In the genomic region with DNA sequence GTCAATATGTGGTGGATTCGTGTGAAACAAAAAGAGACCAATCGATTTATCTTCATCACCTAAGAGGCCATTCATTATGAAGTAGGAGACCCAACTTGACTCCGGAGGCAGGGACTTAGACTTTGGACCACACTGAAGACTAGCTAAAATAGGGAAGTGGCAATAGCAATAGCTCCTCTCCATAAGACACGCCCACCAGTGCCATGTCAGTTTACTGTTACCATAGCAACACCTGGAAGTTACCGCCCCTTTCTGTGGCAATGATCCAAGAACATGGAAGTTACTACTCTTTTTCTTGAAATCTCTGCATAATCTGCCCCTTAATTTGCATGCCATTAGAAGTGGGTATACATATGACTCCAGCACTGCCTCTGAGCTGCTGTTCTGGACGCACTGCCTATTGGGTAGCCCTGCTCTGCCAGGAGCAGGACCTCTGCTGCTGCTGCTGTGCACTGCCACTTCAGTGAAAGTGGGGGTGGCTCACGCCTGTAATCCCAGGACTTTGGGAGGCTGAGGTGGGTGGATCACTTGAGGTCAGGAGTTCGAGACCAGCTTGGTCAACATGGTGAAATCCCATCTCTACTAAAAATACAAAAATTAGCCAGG, we compare ENCODE assay signal across 13 cellular contexts.
DNase-seq lines count a peak whose midpoint lies in the region; ATAC-seq, FAIRE-seq and TF ChIP-seq lines count a peak whose summit lies in the region.
"Had no signal": no experiment of that assay in that cellular context is flagged by ENCODE, and none has a peak within 500 bp of the region (broad histone marks: within the 10 kb centered on the region; RNA-seq: fewer than 3 reads in every experiment).

No MANE protein-coding gene starts in this region.

- no peaks in the 10 kb centered on the region for H3K79me2 ChIP-seq in GM12878 (ENCODE audit: control insufficient read depth, insufficient read depth, low read length)

- peaks cover 14% of the 10 kb centered on the region for H3K27me3 Mint-ChIP-seq in activated T-cell treated with anti-CD3 and anti-CD28 coated beads, Interleukin-2, amount 50 U/mL, for 24 hours

- H3K4me3 Mint-ChIP-seq in activated T-cell treated with anti-CD3 and anti-CD28 coated beads, Interleukin-2, amount 50 U/mL, for 24 hours, result no peak overlapping the region

- H3K36me3 ChIP-seq in GM12878 (ENCODE audit: control insufficient read depth in 2 of 2, insufficient read depth in 2 of 2, low read length in 1 of 2) (no peaks in the 10 kb centered on the region), mucosa of descending colon (ENCODE audit: low read depth) (no peaks in the 10 kb centered on the region), stomach (no peaks in the 10 kb centered on the region)
- H3K36me3 ChIP-seq: spleen had no signal

- intact Hi-C loops in GM12878 (cut with micrococcal nuclease; ENCODE audit: unreplicated experiment) (no loop called here), mucosa of descending colon (cut with DNase I, micrococcal nuclease) (no loop called here), stomach (cut with DNase I; ENCODE audit: low total_unique reads) (no loop called here)

- H3K9me3 Mint-ChIP-seq in activated T-cell treated with anti-CD3 and anti-CD28 coated beads, Interleukin-2, amount 50 U/mL, for 24 hours, result no peaks in the 10 kb centered on the region

- ATAC-seq in GM12878 (no peak), mucosa of descending colon (peak; percentile 64), GM18498 (IDR thresholded peaks at IDR 0.05; ENCODE audit: unreplicated experiment) (no peak)

- WGBS in GM12878 (ENCODE audit: insufficient coverage, insufficient replicate concordance, low lambda C conversion rate, missing lambda C conversion rate), result 54% methylated on average over 8 of the region's 8 CpGs
- WGBS in stomach, 5 donors, result 80 to 87% (median 86%) methylated on average over 8 of the region's 8 CpGs

- H4K20me1 ChIP-seq in GM12878 (ENCODE audit: control insufficient read depth, insufficient read depth), result no peaks in the 10 kb centered on the region

- H3K27ac Mint-ChIP-seq in activated T-cell treated with anti-CD3 and anti-CD28 coated beads, Interleukin-2, amount 50 U/mL, for 24 hours, result no peak overlapping the region

- no TSS peak for BruUV-seq in GM12878 (replicated peaks; lab: Mats Ljungman, UMichigan)

- TF ChIP-seq EP300 in GM12878 (IDR thresholded peaks at IDR 0.05; ENCODE audit: borderline replicate concordance in 1 of 2, control insufficient read depth in 1 of 2, low read depth in 2 of 2, low read length in 2 of 2), result no peak
- TF ChIP-seq EP300 in stomach (IDR thresholded peaks at IDR 0.05), result no peak

- H3K9ac ChIP-seq in GM12878 (ENCODE audit: control insufficient read depth, insufficient read depth, low read length), result no peak overlapping the region
- H3K9ac ChIP-seq: KMS-11 had no signal

- no peak for TF ChIP-seq POLR2A in GM12878 (IDR thresholded peaks at IDR 0.05; ENCODE audit: low read depth, low read length)
- no peak for TF ChIP-seq POLR2A in stomach (IDR thresholded peaks at IDR 0.05)

- H3K36me3 Mint-ChIP-seq in activated T-cell treated with anti-CD3 and anti-CD28 coated beads, Interleukin-2, amount 50 U/mL, for 24 hours (ENCODE audit: low read depth), result no peaks in the 10 kb centered on the region

- H3K4me2 ChIP-seq in GM12878 (ENCODE audit: control insufficient read depth, insufficient read depth), result no peak overlapping the region
- H3K4me2 ChIP-seq: KMS-11 had no signal

- H3K27me3 ChIP-seq in GM12878 (replicated peaks in 1 of 2; ENCODE audit: control insufficient read depth in 2 of 2, insufficient read depth in 2 of 2, low read length in 1 of 2), result no peaks in the 10 kb centered on the region
- H3K27me3 ChIP-seq in stomach, result no peaks in the 10 kb centered on the region

- peak; percentile 10 for DNase-seq in NCI-H1694 treated with DMSO at 0.1 percent for 48 hours (lab: John Stamatoyannopoulos, UW)
- no peak for DNase-seq in NCI-H1694 (lab: John Stamatoyannopoulos, UW)
- peak; percentile 25 for DNase-seq in NCI-H2171 treated with DMSO at 0.1 percent for 48 hours (lab: John Stamatoyannopoulos, UW)
- no peak for DNase-seq in GM12878 (ENCODE audit: low read depth, low spot score)
- DNase-seq in mucosa of descending colon, result peak in 1 of 3 donors; percentile 4
- DNase-seq in activated T-cell treated with anti-CD3 and anti-CD28 coated beads, Interleukin-2, amount 50 U/mL, for 24 hours, result no peak
- DNase-seq in stomach, result no peak
- DNase-seq: activated CD8-positive, alpha-beta memory T cell treated with anti-CD3 and anti-CD28 coated beads, Interleukin-2, amount 50 U/mL, for 4 hours; spleen had no signal

- H3K27ac ChIP-seq in GM12878 (ENCODE audit: control insufficient read depth, insufficient read depth), result no peak overlapping the region
- no peak overlapping the region for H3K27ac ChIP-seq in stomach
- H3K27ac ChIP-seq: 22Rv1, KMS-11 had no signal

- SMC1A ChIA-PET in GM12878 (lab: Charles Lee; ENCODE audit: uncharacterized antibody, unreplicated experiment), result no interaction called here

- no peaks in the 10 kb centered on the region for H3K9me3 ChIP-seq in GM12878 (replicated peaks; ENCODE audit: control insufficient read depth, insufficient read depth, low read length)
- H3K9me3 ChIP-seq in mucosa of descending colon, result no peaks in the 10 kb centered on the region
- H3K9me3 ChIP-seq in stomach, result no peaks in the 10 kb centered on the region
- H3K9me3 ChIP-seq: spleen had no signal

- TF ChIP-seq CTCF in GM12878 (IDR thresholded peaks at IDR 0.05 in 2 of 3, conservative IDR thresholded peaks at IDR 0.05 in 1 of 3; ENCODE audit: control insufficient read depth in 2 of 3, extremely low read depth in 1 of 3, insufficient read depth in 1 of 3, low read depth in 3 of 3, low read length in 3 of 3) (no peak), mucosa of descending colon (IDR thresholded peaks at IDR 0.05) (no peak), stomach (IDR thresholded peaks at IDR 0.05) (no peak)

- H3K4me1 Mint-ChIP-seq in activated T-cell treated with anti-CD3 and anti-CD28 coated beads, Interleukin-2, amount 50 U/mL, for 24 hours (ENCODE audit: low read depth), result no peaks in the 10 kb centered on the region

- RAD21 ChIA-PET in GM12878 (lab: Charles Lee; ENCODE audit: unreplicated experiment), result no interaction called here

- CTCF ChIA-PET in GM12878 (lab: Yijun Ruan, JAX), result interaction anchor here (0.6 kb wide), 1 partner anchor 68 kb away, joined by 4 read pairs; no protein-coding TSS in a partner anchor

- H2AFZ ChIP-seq in GM12878 (ENCODE audit: control insufficient read depth, low read depth, low read length), result no peak overlapping the region

- POLR2A ChIA-PET in GM12878 (lab: Charles Lee), result no interaction called here

- TF ChIP-seq RAD21 in GM12878 (IDR thresholded peaks at IDR 0.05; ENCODE audit: insufficient read depth, low read depth, low read length), result no peak

- H3K4me1 ChIP-seq in GM12878 (ENCODE audit: control insufficient read depth, insufficient read depth, low read length), result no peaks in the 10 kb centered on the region
- H3K4me1 ChIP-seq in mucosa of descending colon (ENCODE audit: low read depth), result no peaks in the 10 kb centered on the region
- H3K4me1 ChIP-seq in stomach, result peaks cover 0 to 4% (median 0%) of the 10 kb centered on the region in 4 donors
- H3K4me1 ChIP-seq: spleen had no signal

- no peak for FAIRE-seq in GM12878 (lab: Jason Lieb, UNC)
- FAIRE-seq: endothelial cell of umbilical vein had no signal

- in situ Hi-C loops in GM12878 (cut with MboI), result no loop called here

- H3K4me3 ChIP-seq in GM12878, result no peak overlapping the region
- H3K4me3 ChIP-seq in mucosa of descending colon, result no peak overlapping the region
- no peak overlapping the region for H3K4me3 ChIP-seq in stomach

TF ChIP-seq in GM12878, 131 proteins besides CTCF, POLR2A, EP300 and RAD21 (continues in another document):
- TF ChIP-seq NR2C1 (IDR thresholded peaks at IDR 0.05) (no peak), TCF3 (IDR thresholded peaks at IDR 0.05; ENCODE audit: borderline replicate concordance, insufficient read depth, low read depth, low read length) (no peak), NFYA (IDR thresholded peaks at IDR 0.05; ENCODE audit: borderline replicate concordance, low read depth, low read length) (no peak)
- TF ChIP-seq, protein P1, sequence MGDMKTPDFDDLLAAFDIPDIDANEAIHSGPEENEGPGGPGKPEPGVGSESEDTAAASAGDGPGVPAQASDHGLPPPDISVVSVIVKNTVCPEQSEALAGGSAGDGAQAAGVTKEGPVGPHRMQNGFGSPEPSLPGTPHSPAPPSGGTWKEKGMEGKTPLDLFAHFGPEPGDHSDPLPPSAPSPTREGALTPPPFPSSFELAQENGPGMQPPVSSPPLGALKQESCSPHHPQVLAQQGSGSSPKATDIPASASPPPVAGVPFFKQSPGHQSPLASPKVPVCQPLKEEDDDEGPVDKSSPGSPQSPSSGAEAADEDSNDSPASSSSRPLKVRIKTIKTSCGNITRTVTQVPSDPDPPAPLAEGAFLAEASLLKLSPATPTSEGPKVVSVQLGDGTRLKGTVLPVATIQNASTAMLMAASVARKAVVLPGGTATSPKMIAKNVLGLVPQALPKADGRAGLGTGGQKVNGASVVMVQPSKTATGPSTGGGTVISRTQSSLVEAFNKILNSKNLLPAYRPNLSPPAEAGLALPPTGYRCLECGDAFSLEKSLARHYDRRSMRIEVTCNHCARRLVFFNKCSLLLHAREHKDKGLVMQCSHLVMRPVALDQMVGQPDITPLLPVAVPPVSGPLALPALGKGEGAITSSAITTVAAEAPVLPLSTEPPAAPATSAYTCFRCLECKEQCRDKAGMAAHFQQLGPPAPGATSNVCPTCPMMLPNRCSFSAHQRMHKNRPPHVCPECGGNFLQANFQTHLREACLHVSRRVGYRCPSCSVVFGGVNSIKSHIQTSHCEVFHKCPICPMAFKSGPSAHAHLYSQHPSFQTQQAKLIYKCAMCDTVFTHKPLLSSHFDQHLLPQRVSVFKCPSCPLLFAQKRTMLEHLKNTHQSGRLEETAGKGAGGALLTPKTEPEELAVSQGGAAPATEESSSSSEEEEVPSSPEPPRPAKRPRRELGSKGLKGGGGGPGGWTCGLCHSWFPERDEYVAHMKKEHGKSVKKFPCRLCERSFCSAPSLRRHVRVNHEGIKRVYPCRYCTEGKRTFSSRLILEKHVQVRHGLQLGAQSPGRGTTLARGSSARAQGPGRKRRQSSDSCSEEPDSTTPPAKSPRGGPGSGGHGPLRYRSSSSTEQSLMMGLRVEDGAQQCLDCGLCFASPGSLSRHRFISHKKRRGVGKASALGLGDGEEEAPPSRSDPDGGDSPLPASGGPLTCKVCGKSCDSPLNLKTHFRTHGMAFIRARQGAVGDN (IDR thresholded peaks at IDR 0.05), result no peak

Comparison
In these comparisons a context has a peak if more than half of its experiments do, and no peak if none do; other contexts are left out.
1. DNase-seq: peak in NCI-H1694 treated with DMSO at 0.1 percent for 48 hours (single experiment) and NCI-H2171 treated with DMSO at 0.1 percent for 48 hours (single experiment); none in NCI-H1694 (single experiment), GM12878 (single experiment), activated T-cell treated with anti-CD3 and anti-CD28 coated beads, Interleukin-2, amount 50 U/mL, for 24 hours (single experiment) and stomach (single experiment).